8 cellular contexts compared by ENCODE assay signal in genomic region chr1:1069711-1070676, GRCh38. TPM values are rescaled to one million over a fixed set of nuclear protein-coding genes. Genes with fewer than 3 reads are reported as not detected.
A peak's percentile ranks its signal among the peaks of the same experiment; 100 is the strongest.
DNase-seq lines count a peak whose midpoint lies in the region; ATAC-seq and TF ChIP-seq lines count a peak whose summit lies in the region.
"Had no signal": no experiment of that assay in that cellular context is flagged by ENCODE, and none has a peak within 500 bp of the region (broad histone marks: within the 10 kb centered on the region; RNA-seq: fewer than 3 reads in every experiment).

No MANE protein-coding gene starts in this region.

- no peak for TF ChIP-seq EP300 in esophagus muscularis mucosa (IDR thresholded peaks at IDR 0.05)

- H3K27me3 ChIP-seq in MM.1S (replicated peaks; ENCODE audit: insufficient read depth, low read length) (peaks cover 85% of the 10 kb centered on the region), esophagus muscularis mucosa (peaks cover 3 to 91% (median 41%) of the 10 kb centered on the region in 4 donors)

- H3K4me1 ChIP-seq in MM.1S (ENCODE audit: low read length): no peaks in the 10 kb centered on the region
- H3K4me1 ChIP-seq in esophagus muscularis mucosa: peaks cover 16 to 23% (median 17%) of the 10 kb centered on the region in 4 donors

- no peak overlapping the region for H3K9ac ChIP-seq in MM.1S (ENCODE audit: low read length)

- H3K4me3 ChIP-seq in MM.1S (ENCODE audit: low read length) (no peak overlapping the region), esophagus muscularis mucosa (peak overlapping the region; percentile 47 to 65 (median 52)), skeletal muscle cell (ENCODE audit: low read depth, low read length) (peak overlapping the region; percentile 63)

- no peak for DNase-seq in MM.1S
- DNase-seq in esophagus muscularis mucosa (ENCODE audit: extremely low spot score): no peak
- DNase-seq in skeletal muscle cell (ENCODE audit: low read depth): no peak
- DNase-seq in NCI-H2107 (lab: John Stamatoyannopoulos, UW): no peak
- DNase-seq in putamen (ENCODE audit: low spot score): no peak

- H3K9me2 ChIP-seq in MM.1S (replicated peaks; ENCODE audit: insufficient read depth, low read length): no peaks in the 10 kb centered on the region

- no peaks in the 10 kb centered on the region for H3F3A ChIP-seq in MM.1S (ENCODE audit: insufficient read depth, low read length)

- H3K27ac ChIP-seq in MM.1S (ENCODE audit: low read length) (no peak overlapping the region), esophagus muscularis mucosa (replicated peaks in 1 of 4) (no peak overlapping the region)
- H3K27ac ChIP-seq: gastrocnemius medialis had no signal

- ATAC-seq in GM18867 (IDR thresholded peaks at IDR 0.05; ENCODE audit: unreplicated experiment) (peak; percentile 13), GM18498 (IDR thresholded peaks at IDR 0.05; ENCODE audit: unreplicated experiment) (no peak)

- H3K9me3 ChIP-seq in MM.1S (replicated peaks; ENCODE audit: insufficient read depth, low read length) (no peaks in the 10 kb centered on the region), esophagus muscularis mucosa (no peaks in the 10 kb centered on the region)
- H3K9me3 ChIP-seq: gastrocnemius medialis had no signal

- intact Hi-C loops in esophagus muscularis mucosa (cut with DNase I): no loop called here

- H3K4me2 ChIP-seq in MM.1S (ENCODE audit: low read depth, low read length): peak overlapping the region; percentile 45; the same call in 1 of the 2 replicates

- H3K36me3 ChIP-seq in MM.1S (replicated peaks; ENCODE audit: insufficient read depth, low read length) (no peaks in the 10 kb centered on the region), esophagus muscularis mucosa (no peaks in the 10 kb centered on the region)
- H3K36me3 ChIP-seq: gastrocnemius medialis had no signal

- H4K20me1 ChIP-seq in MM.1S (ENCODE audit: insufficient read depth, low read length): no peaks in the 10 kb centered on the region

- H2AFZ ChIP-seq in MM.1S (ENCODE audit: low read length): no peak overlapping the region

- H3K79me2 ChIP-seq in MM.1S (ENCODE audit: low read length): no peaks in the 10 kb centered on the region

- no peak for TF ChIP-seq CTCF in MM.1S (IDR thresholded peaks at IDR 0.05; ENCODE audit: low read length)
- TF ChIP-seq CTCF in esophagus muscularis mucosa (IDR thresholded peaks at IDR 0.05): no peak

- WGBS in esophagus muscularis mucosa: 76% methylated on average over 18 of the region's 40 CpGs

- TF ChIP-seq POLR2A in esophagus muscularis mucosa (IDR thresholded peaks at IDR 0.05; ENCODE audit: low read depth): no peak

RNA-seq across cellular contexts. Expression of gene RNF223, which starts 4.1 kb away (rescaled TPM):
- not detected for total RNA-seq in esophagus muscularis mucosa
- total RNA-seq: gastrocnemius medialis had no signal

RNA-seq across cellular contexts. Expression of gene C1orf159, which starts 45.9 kb away (rescaled TPM):
- 10 to 100 TPM in 1 of 4 donors, 1 to 10 TPM in 3; 4.2 to 11.9 (median 8.5) TPM for total RNA-seq in esophagus muscularis mucosa

RNA-seq across cellular contexts. Expression of gene AGRN, which starts 50.1 kb away (rescaled TPM):
- total RNA-seq in esophagus muscularis mucosa: 10 to 100 TPM; 17.0 to 31.6 (median 22.6) TPM

RNA-seq across cellular contexts. Expression of gene ISG15, which starts 56.7 kb away (rescaled TPM):
- 10 to 100 TPM; 39.4 to 74.9 (median 41.1) TPM for total RNA-seq in esophagus muscularis mucosa
